ENCODE assay signal across 23 cellular contexts in genomic region chr18:49766646-49767045, GRCh38.
"Had no signal": no experiment of that assay in that cellular context is flagged by ENCODE, and none has a peak within 500 bp of the region (broad histone marks: within the 10 kb centered on the region; RNA-seq: fewer than 3 reads in every experiment).

No MANE protein-coding gene starts in this region.

- DNase-seq: cerebellar nuclear complex; cortex of kidney; effector memory CD8-positive, alpha-beta T cell; foreskin fibroblast; gastrocnemius medialis; heart left ventricle; kidney; mesendoderm; midbrain; naive thymus-derived CD8-positive, alpha-beta T cell; nephron progenitor cell; pancreas; right lobe of liver; small intestine; stimulated activated CD4-positive, alpha-beta T cell treated with anti-CD3 and anti-CD28 coated beads, Interleukin-15, amount 100 ng/mL, for 24 hours; stimulated activated CD4-positive, alpha-beta T cell treated with anti-CD3 and anti-CD28 coated beads, Interleukin-2, amount 100 ng/mL, for 48 hours; stimulated activated naive CD4-positive, alpha-beta T cell; stimulated activated naive CD8-positive, alpha-beta T cell treated with anti-CD3 and anti-CD28 coated beads, Interleukin-15, amount 100 ng/mL, for 72 hours; transverse colon had no signal

- H3K4me2 ChIP-seq: hepatocyte had no signal

- ATAC-seq: effector memory CD8-positive, alpha-beta T cell; gastrocnemius medialis; left lobe of liver; naive thymus-derived CD8-positive, alpha-beta T cell; pancreas; stimulated activated naive CD8-positive, alpha-beta T cell treated with anti-CD3 and anti-CD28 coated beads, Interleukin-15, amount 100 ng/mL, for 72 hours had no signal

- H3K27me3 ChIP-seq: gastrocnemius medialis, heart left ventricle, hepatocyte, neutrophil, pancreas, right lobe of liver, suprapubic skin, transverse colon had no signal

- H3K4me3 ChIP-seq: gastrocnemius medialis, heart left ventricle, hepatocyte, pancreas, right lobe of liver, suprapubic skin, transverse colon had no signal

- H3K9me3 ChIP-seq: gastrocnemius medialis, heart left ventricle, neutrophil, pancreas, right lobe of liver, suprapubic skin, transverse colon had no signal

- H2AFZ ChIP-seq: hepatocyte had no signal

- H3K36me3 ChIP-seq: gastrocnemius medialis, heart left ventricle, neutrophil, pancreas, right lobe of liver, suprapubic skin, transverse colon had no signal

- H3K4me1 ChIP-seq: gastrocnemius medialis, heart left ventricle, pancreas, suprapubic skin, transverse colon had no signal

- H3K27ac ChIP-seq: gastrocnemius medialis, heart left ventricle, hepatocyte, neutrophil, pancreas, right lobe of liver, suprapubic skin, transverse colon had no signal
